21 cellular contexts compared by ENCODE assay signal in genomic region chr17:81994593-81995462, GRCh38. TPM values are rescaled to one million over a fixed set of nuclear protein-coding genes. Genes with fewer than 3 reads are reported as not detected.
DNase-seq lines count a peak whose midpoint lies in the region; TF ChIP-seq lines count a peak whose summit lies in the region.
"Had no signal": no experiment of that assay in that cellular context is flagged by ENCODE, and none has a peak within 500 bp of the region (broad histone marks: within the 10 kb centered on the region; RNA-seq: fewer than 3 reads in every experiment).

No MANE protein-coding gene starts in this region.

- intact Hi-C loops in thyroid gland (cut with DNase I) = no loop called here

- peak; percentile 11 for DNase-seq in NCI-H774 (lab: John Stamatoyannopoulos, UW)
- DNase-seq in astrocyte of the spinal cord (ENCODE audit: low read depth, low spot score) = peak; percentile 20
- no peak for DNase-seq in mesenchymal stem cell
- DNase-seq in thyroid gland = peak; percentile 80 to 82
- no peak for DNase-seq in GM13977 (ENCODE audit: low spot score)
- no peak for DNase-seq in HAP-1 (ENCODE audit: low spot score in 2 of 2)
- DNase-seq in amniotic stem cell (lab: John Stamatoyannopoulos, UW) = no peak
- DNase-seq: activated CD4-positive, alpha-beta T cell treated with anti-CD3 and anti-CD28 coated beads for 48 hours; activated naive CD4-positive, alpha-beta T cell treated with anti-CD3 and anti-CD28 coated beads for 36 hours; activated T-cell treated with anti-CD3 and anti-CD28 coated beads, Interleukin-2, amount 50 U/mL, for 72 hours; amygdala; dorsolateral prefrontal cortex; KBM-7; MG63; NCI-H1417; NCI-H2081 treated with DMSO at 0.1 percent for 48 hours; NCI-H446; stimulated activated naive B cell treated with anti-CD40 and anti-IgM and Interleukin-4, amounts not matched to agents 10 μg/mL and 1 μg/mL and 100 μg/mL, for 72 hours; T-helper 17 cell had no signal

- no peak for TF ChIP-seq POLR2A in thyroid gland (IDR thresholded peaks at IDR 0.05)

- no peak overlapping the region for H2BK120ac ChIP-seq in mesenchymal stem cell (ENCODE audit: low read depth, low read length)

- H3K4ac ChIP-seq in mesenchymal stem cell (ENCODE audit: low read depth in 1 of 2, low read length in 2 of 2) = no peak overlapping the region

- H3K4me3 ChIP-seq in astrocyte of the spinal cord (ENCODE audit: low read depth, low read length) = no peak overlapping the region
- H3K4me3 ChIP-seq in mesenchymal stem cell (ENCODE audit: insufficient read depth in 1 of 2, low read depth in 1 of 2, low read length in 2 of 2) = peak overlapping the region in 1 of 2 experiments; percentile 2
- no peak overlapping the region for H3K4me3 ChIP-seq in thyroid gland (replicated peaks in 1 of 3)
- H3K4me3 ChIP-seq in HAP-1 = no peak overlapping the region
- H3K4me3 ChIP-seq: MG63, smooth muscle cell had no signal

- H2AK5ac ChIP-seq in mesenchymal stem cell (ENCODE audit: low read length, severe bottlenecking) = no peak overlapping the region

- H3K36me3 ChIP-seq in mesenchymal stem cell (ENCODE audit: control insufficient read depth in 1 of 2, insufficient read depth in 2 of 2, low read depth in 1 of 2, low read length in 2 of 2) (peaks cover 19 to 71% of the 10 kb centered on the region in 2 experiments), thyroid gland (no peaks in the 10 kb centered on the region), HAP-1 (replicated peaks) (no peaks in the 10 kb centered on the region)

- WGBS in mesenchymal stem cell = 92% methylated on average over 36 of the region's 39 CpGs
- WGBS in thyroid gland, 2 donors = 35 to 57% methylated on average over 23 to 35 of the region's 39 CpGs

- H3K27me3 ChIP-seq in mesenchymal stem cell (ENCODE audit: control insufficient read depth in 1 of 2, insufficient read depth in 1 of 2, low read length in 2 of 2) (no peaks in the 10 kb centered on the region), thyroid gland (no peaks in the 10 kb centered on the region), HAP-1 (ENCODE audit: low read depth) (no peaks in the 10 kb centered on the region)
- H3K27me3 ChIP-seq: dorsolateral prefrontal cortex, MG63 had no signal

- H4K8ac ChIP-seq in mesenchymal stem cell (ENCODE audit: low read length) = peak overlapping the region; percentile 28

- no peak overlapping the region for H3K14ac ChIP-seq in mesenchymal stem cell (ENCODE audit: low read length in 2 of 2)

- H2BK12ac ChIP-seq in mesenchymal stem cell (ENCODE audit: low read length in 2 of 2) = no peak overlapping the region

- no peak overlapping the region for H3K27ac ChIP-seq in mesenchymal stem cell (ENCODE audit: low read length, poor library complexity, severe bottlenecking)
- H3K27ac ChIP-seq in thyroid gland = peak overlapping the region in 2 of 3 donors; percentile 15 to 58

- in situ Hi-C loops in astrocyte of the spinal cord (cut with HindIII; ENCODE audit: low sequenced_read_pairs) (no loop called here), GM13977 (cut with MboI; ENCODE audit: low pct_unique_long_range_greater_than_20kb, low sequenced_read_pairs, unreplicated experiment) (no loop called here), HAP-1 (cut with MboI; ENCODE audit: low sequenced_read_pairs) (no loop called here)

- no peak overlapping the region for H4K91ac ChIP-seq in mesenchymal stem cell (ENCODE audit: low read length)

- no peak overlapping the region for H2BK15ac ChIP-seq in mesenchymal stem cell (ENCODE audit: low read depth, poor library complexity, severe bottlenecking)

- no peaks in the 10 kb centered on the region for H3K9me3 ChIP-seq in mesenchymal stem cell (ENCODE audit: control insufficient read depth, low read length)
- no peaks in the 10 kb centered on the region for H3K9me3 ChIP-seq in thyroid gland
- no peaks in the 10 kb centered on the region for H3K9me3 ChIP-seq in HAP-1
- H3K9me3 ChIP-seq: MG63 had no signal

- H3K9ac ChIP-seq in mesenchymal stem cell (ENCODE audit: low read length) = no peak overlapping the region

- H3K4me1 ChIP-seq in mesenchymal stem cell (ENCODE audit: control insufficient read depth, insufficient read depth, low read depth, low read length) (peaks cover 39% of the 10 kb centered on the region), thyroid gland (peaks cover 46 to 70% of the 10 kb centered on the region in 2 donors), HAP-1 (no peaks in the 10 kb centered on the region)

- H3K4me2 ChIP-seq in mesenchymal stem cell (ENCODE audit: low read length, poor library complexity, severe bottlenecking) = no peak overlapping the region
- H3K4me2 ChIP-seq: smooth muscle cell had no signal

- no peak overlapping the region for H3K23ac ChIP-seq in mesenchymal stem cell (ENCODE audit: low read length in 2 of 2)

- no peak overlapping the region for H3K18ac ChIP-seq in mesenchymal stem cell (ENCODE audit: low read depth in 1 of 2, low read length in 2 of 2)

- no peak overlapping the region for H2AFZ ChIP-seq in mesenchymal stem cell (ENCODE audit: low read depth, low read length)

- H2BK5ac ChIP-seq in mesenchymal stem cell (ENCODE audit: low read depth, low read length, poor library complexity, severe bottlenecking) = no peak overlapping the region

- no peak for TF ChIP-seq CTCF in astrocyte of the spinal cord (IDR thresholded peaks at IDR 0.05; ENCODE audit: low read depth, low read length)
- TF ChIP-seq CTCF in thyroid gland (IDR thresholded peaks at IDR 0.05) = no peak
- no peak for TF ChIP-seq CTCF in GM13977 (IDR thresholded peaks at IDR 0.05; ENCODE audit: extremely low read depth, insufficient read depth, missing control alignments)

- peaks cover 37% of the 10 kb centered on the region for H3K79me1 ChIP-seq in mesenchymal stem cell (replicated peaks; ENCODE audit: low read length, poor library complexity, severe bottlenecking)

RNA-seq across cellular contexts. Expression of gene ASPSCR1, which starts 17.4 kb away (rescaled TPM):
- polyA plus RNA-seq in mesenchymal stem cell (2013, experiment 1 of 2) = 18.2 TPM
- 18.4 TPM for polyA plus RNA-seq in mesenchymal stem cell (2013, experiment 2 of 2)
- total RNA-seq in thyroid gland = 10 to 100 TPM; 23.2 to 53.6 (median 35.7) TPM

RNA-seq across cellular contexts. Expression of gene CENPX, which starts 27.9 kb away (rescaled TPM):
- polyA plus RNA-seq in mesenchymal stem cell (2013, experiment 1 of 2) = 26.5 TPM
- 26.0 TPM for polyA plus RNA-seq in mesenchymal stem cell (2013, experiment 2 of 2)
- 10 to 100 TPM; 40.7 to 95.9 (median 78.0) TPM for total RNA-seq in thyroid gland

RNA-seq across cellular contexts. Expression of gene LRRC45, which starts 28.3 kb away (rescaled TPM):
- polyA plus RNA-seq in mesenchymal stem cell (2013, experiment 1 of 2) = 4.8 TPM
- 5.2 TPM for polyA plus RNA-seq in mesenchymal stem cell (2013, experiment 2 of 2)
- total RNA-seq in thyroid gland = 10 to 100 TPM; 15.3 to 33.0 (median 18.9) TPM

RNA-seq across cellular contexts. Expression of gene NOTUM, which starts 33.8 kb away (rescaled TPM):
- polyA plus RNA-seq in mesenchymal stem cell (2013, experiment 1 of 2) = 0.46 TPM
- 0.33 TPM for polyA plus RNA-seq in mesenchymal stem cell (2013, experiment 2 of 2)
- total RNA-seq in thyroid gland = under 1 TPM in 1 of 4 donors, not detected in 3; 0.40 TPM
- total RNA-seq: endothelial cell of umbilical vein, T-helper 17 cell had no signal
- polyA plus RNA-seq: endothelial cell of umbilical vein had no signal

RNA-seq across cellular contexts. Expression of gene RAC3, which starts 36.6 kb away (rescaled TPM):
- polyA plus RNA-seq in mesenchymal stem cell (2013, experiment 1 of 2) = 33.3 TPM
- 31.4 TPM for polyA plus RNA-seq in mesenchymal stem cell (2013, experiment 2 of 2)
- 10 to 100 TPM; 11.8 to 23.8 (median 14.4) TPM for total RNA-seq in thyroid gland

Comparison
In these comparisons a context has a peak if more than half of its experiments do, and no peak if none do; other contexts are left out.
1. DNase-seq: peak in NCI-H774 (single experiment), astrocyte of the spinal cord (single experiment) and thyroid gland (2 of 2); none in mesenchymal stem cell (single experiment), GM13977 (single experiment), HAP-1 (0 of 2) and amniotic stem cell (single experiment).